Comparison of ENCODE assay signal across 10 cellular contexts in the genomic region with DNA sequence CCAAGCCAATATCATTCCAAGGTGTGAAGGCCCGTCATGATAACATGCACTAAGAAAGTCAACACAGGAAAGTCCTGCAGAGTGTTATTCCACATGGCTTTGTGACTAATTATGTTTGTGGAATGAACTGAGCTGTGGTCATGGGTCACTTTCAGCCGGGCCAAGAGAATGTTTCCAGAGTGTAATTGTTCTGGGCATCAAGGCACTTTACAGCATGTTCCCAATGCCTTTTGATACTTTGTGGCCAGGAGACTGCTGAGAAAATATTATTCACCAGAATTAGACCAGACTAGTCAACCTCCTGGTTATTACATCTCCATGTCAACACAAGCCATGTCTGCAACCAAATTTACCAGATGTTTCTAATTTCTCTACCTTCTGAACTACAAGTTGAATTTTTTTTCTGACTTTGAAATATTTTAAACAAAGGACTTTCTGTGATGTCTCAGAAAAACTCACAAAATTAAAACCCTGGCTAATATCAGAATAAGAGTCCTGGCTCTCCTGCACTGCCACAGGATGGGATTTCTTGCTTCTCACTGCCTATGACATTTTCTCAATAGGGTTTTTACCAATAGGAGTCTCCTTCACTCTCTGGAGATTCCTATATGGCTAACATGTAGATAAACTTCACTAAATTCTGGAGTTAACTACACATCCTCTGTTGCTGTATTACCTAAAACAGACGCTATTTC.
DNase-seq lines count a peak whose midpoint lies in the region; ATAC-seq and TF ChIP-seq lines count a peak whose summit lies in the region.
"Had no signal": no experiment of that assay in that cellular context is flagged by ENCODE, and none has a peak within 500 bp of the region (broad histone marks: within the 10 kb centered on the region; RNA-seq: fewer than 3 reads in every experiment).

No MANE protein-coding gene starts in this region.

- H3K27me3 ChIP-seq in MG63 (no peaks in the 10 kb centered on the region), mesenchymal stem cell (ENCODE audit: control insufficient read depth in 1 of 2, insufficient read depth in 1 of 2, low read length in 2 of 2) (no peaks in the 10 kb centered on the region), tibial nerve (no peaks in the 10 kb centered on the region)

- peak overlapping the region in 1 of 2 experiments; percentile 19 for H3K18ac ChIP-seq in mesenchymal stem cell (ENCODE audit: low read depth in 1 of 2, low read length in 2 of 2)

- peaks cover 8% of the 10 kb centered on the region; the same call in 1 of the 2 replicates for H3K9me3 ChIP-seq in MG63
- peaks cover 11% of the 10 kb centered on the region for H3K9me3 ChIP-seq in mesenchymal stem cell (ENCODE audit: control insufficient read depth, low read length)
- peaks cover 0 to 5% (median 0%) of the 10 kb centered on the region in 4 donors for H3K9me3 ChIP-seq in tibial nerve

- no peak for ATAC-seq in HG03565 (IDR thresholded peaks at IDR 0.05; ENCODE audit: unreplicated experiment)
- ATAC-seq: stimulated activated naive CD8-positive, alpha-beta T cell treated with anti-CD3 and anti-CD28 coated beads, Interleukin-15, amount 100 ng/mL, for 72 hours had no signal

- H3K23ac ChIP-seq in mesenchymal stem cell (ENCODE audit: low read length in 2 of 2): no peak overlapping the region

- H3K4ac ChIP-seq in mesenchymal stem cell (ENCODE audit: low read depth in 1 of 2, low read length in 2 of 2): no peak overlapping the region

- H2AK5ac ChIP-seq in mesenchymal stem cell (ENCODE audit: low read length, severe bottlenecking): no peak overlapping the region

- TF ChIP-seq POLR2A in tibial nerve (IDR thresholded peaks at IDR 0.05): peak in 1 of 2 donors; percentile 8

- no peaks in the 10 kb centered on the region for H3K36me3 ChIP-seq in MG63
- H3K36me3 ChIP-seq in mesenchymal stem cell (ENCODE audit: control insufficient read depth in 1 of 2, insufficient read depth in 2 of 2, low read depth in 1 of 2, low read length in 2 of 2): no peaks in the 10 kb centered on the region
- no peaks in the 10 kb centered on the region for H3K36me3 ChIP-seq in tibial nerve

- TF ChIP-seq EP300 in tibial nerve (IDR thresholded peaks at IDR 0.05): peak in 1 of 2 donors; percentile 82

- H3K14ac ChIP-seq in mesenchymal stem cell (ENCODE audit: low read length in 2 of 2): no peak overlapping the region

- peak overlapping the region; percentile 54 for H3K27ac ChIP-seq in mesenchymal stem cell (ENCODE audit: low read length, poor library complexity, severe bottlenecking)
- peak overlapping the region in 3 of 4 donors; percentile 23 to 60 (median 50) for H3K27ac ChIP-seq in tibial nerve

- H4K8ac ChIP-seq in mesenchymal stem cell (ENCODE audit: low read length): no peak overlapping the region

- H3K4me3 ChIP-seq in MG63 (no peak overlapping the region), mesenchymal stem cell (ENCODE audit: insufficient read depth in 1 of 2, low read depth in 1 of 2, low read length in 2 of 2) (no peak overlapping the region), tibial nerve (no peak overlapping the region)

- H4K91ac ChIP-seq in mesenchymal stem cell (ENCODE audit: low read length): no peak overlapping the region

- no peak overlapping the region for H2AFZ ChIP-seq in mesenchymal stem cell (ENCODE audit: low read depth, low read length)

- 39% methylated on average over 3 of the region's 3 CpGs for WGBS in mesenchymal stem cell
- 11 to 49% methylated on average over 3 of the region's 3 CpGs for WGBS in tibial nerve, 2 donors

- peak in 1 of 5 experiments; percentile 18 for TF ChIP-seq CTCF in tibial nerve (IDR thresholded peaks at IDR 0.05)

- no peak overlapping the region for H2BK120ac ChIP-seq in mesenchymal stem cell (ENCODE audit: low read depth, low read length)

- no peaks in the 10 kb centered on the region for H3K79me1 ChIP-seq in mesenchymal stem cell (replicated peaks; ENCODE audit: low read length, poor library complexity, severe bottlenecking)

- H3K9ac ChIP-seq in mesenchymal stem cell (ENCODE audit: low read length): peak overlapping the region; percentile 62

- H3K4me2 ChIP-seq in mesenchymal stem cell (ENCODE audit: low read length, poor library complexity, severe bottlenecking): no peak overlapping the region

- no peak overlapping the region for H2BK5ac ChIP-seq in mesenchymal stem cell (ENCODE audit: low read depth, low read length, poor library complexity, severe bottlenecking)

- H2BK15ac ChIP-seq in mesenchymal stem cell (ENCODE audit: low read depth, poor library complexity, severe bottlenecking): no peak overlapping the region

- no peak overlapping the region for H2BK12ac ChIP-seq in mesenchymal stem cell (ENCODE audit: low read length in 2 of 2)

- no peaks in the 10 kb centered on the region for H3K4me1 ChIP-seq in mesenchymal stem cell (ENCODE audit: control insufficient read depth, insufficient read depth, low read depth, low read length)
- peaks cover 0 to 18% (median 14%) of the 10 kb centered on the region in 4 donors for H3K4me1 ChIP-seq in tibial nerve

- DNase-seq in MG63 (peak; percentile 77), epidermal melanocyte (ENCODE audit: insufficient read length, low spot score) (peak; percentile 32), mesenchymal stem cell (peak; percentile 88), tibial nerve (ENCODE audit: low spot score in 2 of 2) (peak; percentile 43 to 68), NCI-H187 (lab: John Stamatoyannopoulos, UW) (no peak)
- no peak for DNase-seq in stimulated activated CD4-positive, alpha-beta T cell treated with anti-CD3 and anti-CD28 coated beads, Interleukin-4, amount 100 ng/mL, for 24 hours
- DNase-seq: activated B cell treated with CpG ODN at 0.5 μM for 24 hours; stimulated activated CD4-positive, alpha-beta T cell treated with anti-CD3 and anti-CD28 coated beads, Interleukin-12 subunit alpha, Interleukin-12 subunit beta, amount 100 ng/mL, for 4 hours; stimulated activated naive CD8-positive, alpha-beta T cell treated with anti-CD3 and anti-CD28 coated beads, Interleukin-15, amount 100 ng/mL, for 72 hours had no signal

Comparison
In these comparisons a context has a peak if more than half of its experiments do, and no peak if none do; other contexts are left out.
1. DNase-seq: peak in MG63 (single experiment), epidermal melanocyte (single experiment), mesenchymal stem cell (single experiment) and tibial nerve (2 of 2); none in stimulated activated CD4-positive, alpha-beta T cell treated with anti-CD3 and anti-CD28 coated beads, Interleukin-4, amount 100 ng/mL, for 24 hours (single experiment) and NCI-H187 (0 of 2).